ENCODE assay signal across 25 cellular contexts in genomic region chrX:19028560-19028959, GRCh38.
"Had no signal": no experiment of that assay in that cellular context is flagged by ENCODE, and none has a peak within 500 bp of the region (broad histone marks: within the 10 kb centered on the region; RNA-seq: fewer than 3 reads in every experiment).

No MANE protein-coding gene starts in this region.

- ATAC-seq: naive thymus-derived CD8-positive, alpha-beta T cell; natural killer cell treated with Interleukin-12 subunit alpha and Interleukin-12 subunit beta and Interleukin-15 and Interleukin-18, amount 100 ng/mL, for 72 hours; pancreas; psoas muscle; right cardiac atrium; right lobe of liver; stimulated activated memory B cell treated with anti-CD40 and anti-IgM and Interleukin-4, amounts not matched to agents 10 μg/mL and 1 μg/mL and 100 μg/mL, for 72 hours; stimulated activated naive CD8-positive, alpha-beta T cell treated with anti-CD3 and anti-CD28 coated beads, Interleukin-15, amount 100 ng/mL, for 72 hours; stimulated activated naive CD8-positive, alpha-beta T cell treated with anti-CD3 and anti-CD28 coated beads, Interleukin-15, Interleukin-2, amounts not matched to agents 100 U/mL and 50 U/mL, for 24 hours; upper lobe of right lung had no signal

- DNase-seq: naive thymus-derived CD8-positive, alpha-beta T cell; nephron progenitor cell; nucleus accumbens; pancreas; psoas muscle; right cardiac atrium; right lobe of liver; sigmoid colon; small intestine; stimulated activated CD4-positive, alpha-beta T cell treated with anti-CD3 and anti-CD28 coated beads, Interleukin-15, amount 100 ng/mL, for 24 hours; stimulated activated CD4-positive, alpha-beta T cell treated with anti-CD3 and anti-CD28 coated beads, Interleukin-4, amount 100 ng/mL, for 1 hour; stimulated activated CD4-positive, alpha-beta T cell treated with anti-CD3 and anti-CD28 coated beads, Interleukin-4, amount 100 ng/mL, for 4 hours; stimulated activated CD8-positive, alpha-beta memory T cell treated with anti-CD3 and anti-CD28 coated beads, Interleukin-4, amount 100 ng/mL, for 48 hours; stimulated activated naive CD4-positive, alpha-beta T cell; stimulated activated naive CD8-positive, alpha-beta T cell treated with anti-CD3 and anti-CD28 coated beads, Interleukin-15, amount 100 ng/mL, for 72 hours; stimulated activated naive CD8-positive, alpha-beta T cell treated with anti-CD3 and anti-CD28 coated beads, Interleukin-15, Interleukin-2, amounts not matched to agents 100 U/mL and 50 U/mL, for 24 hours; substantia nigra; testis; tibial artery; transverse colon; upper lobe of right lung; uterus had no signal

- H3K4me3 ChIP-seq: pancreas, psoas muscle, right lobe of liver, sigmoid colon, suprapubic skin, testis, tibial artery, transverse colon, upper lobe of right lung, uterus had no signal
